ENCODE assay signal across 12 cellular contexts in genomic region chr5:100828756-100829342, GRCh38.
DNase-seq lines count a peak whose midpoint lies in the region; ATAC-seq and TF ChIP-seq lines count a peak whose summit lies in the region.
"Had no signal": no experiment of that assay in that cellular context is flagged by ENCODE, and none has a peak within 500 bp of the region (broad histone marks: within the 10 kb centered on the region; RNA-seq: fewer than 3 reads in every experiment).

No MANE protein-coding gene starts in this region.

- H3K4me3 ChIP-seq in heart left ventricle (no peak overlapping the region), lung (no peak overlapping the region), transverse colon (no peak overlapping the region)

- TF ChIP-seq CTCF in heart left ventricle (IDR thresholded peaks at IDR 0.05) (no peak), lung (IDR thresholded peaks at IDR 0.05; ENCODE audit: control extremely low read depth, extremely low read depth) (no peak), transverse colon (IDR thresholded peaks at IDR 0.05) (no peak)

- H3K4me1 ChIP-seq in heart left ventricle (peaks cover 0 to 51% (median 13%) of the 10 kb centered on the region in 12 donors), lung (ENCODE audit: control insufficient read depth in 2 of 2, insufficient read depth in 2 of 2, low read length in 2 of 2) (no peaks in the 10 kb centered on the region), transverse colon (peaks cover 0 to 22% (median 3%) of the 10 kb centered on the region in 4 donors)

- ATAC-seq in heart left ventricle (no peak), T-helper 17 cell (no peak), lung (ENCODE audit: insufficient read depth, low FRiP score) (no peak), HG03460 (IDR thresholded peaks at IDR 0.05; ENCODE audit: unreplicated experiment) (no peak)

- peak overlapping the region; percentile 72 for H3K27ac Mint-ChIP-seq in T-helper 17 cell

- H3K4me3 Mint-ChIP-seq in T-helper 17 cell: peak overlapping the region; percentile 41

- H3K36me3 ChIP-seq in heart left ventricle: no peaks in the 10 kb centered on the region
- no peaks in the 10 kb centered on the region for H3K36me3 ChIP-seq in lung (ENCODE audit: control insufficient read depth in 2 of 2, insufficient read depth in 2 of 2, low read length in 2 of 2)
- H3K36me3 ChIP-seq in transverse colon: no peaks in the 10 kb centered on the region

- H3K27me3 ChIP-seq in heart left ventricle: no peaks in the 10 kb centered on the region
- no peaks in the 10 kb centered on the region for H3K27me3 ChIP-seq in lung (ENCODE audit: control insufficient read depth, insufficient read depth)
- H3K27me3 ChIP-seq in transverse colon: no peaks in the 10 kb centered on the region

- no peak for TF ChIP-seq POLR2A in heart left ventricle (IDR thresholded peaks at IDR 0.05)
- TF ChIP-seq POLR2A in transverse colon (IDR thresholded peaks at IDR 0.05): no peak

- no peak for TF ChIP-seq EP300 in transverse colon (IDR thresholded peaks at IDR 0.05; ENCODE audit: low read depth)

- DNase-seq in heart left ventricle (no peak), cardiac septum (ENCODE audit: low spot score) (no peak), T-helper 17 cell (no peak), lung (ENCODE audit: low spot score) (no peak), transverse colon (no peak), NCI-H82 (lab: John Stamatoyannopoulos, UW) (no peak)
- no peak for DNase-seq in stimulated activated CD4-positive, alpha-beta T cell treated with anti-CD3 and anti-CD28 coated beads, Interleukin-4, amount 100 ng/mL, for 24 hours
- DNase-seq: amniotic stem cell; effector CD4-positive, alpha-beta T cell; NCI-H1417; T-helper 1 cell had no signal

- H3K4me1 Mint-ChIP-seq in T-helper 17 cell: peaks cover 35% of the 10 kb centered on the region

- intact Hi-C loops in heart left ventricle (cut with DNase I): loop anchor here in 1 of 10 donors (5.0 kb wide), 1 partner anchor 73 kb away; the partner anchor contains the start of gene ST8SIA4
- intact Hi-C loops in cardiac septum (cut with DNase I): loop anchor here (5.0 kb wide), 1 partner anchor 73 kb away; the partner anchor contains the start of gene ST8SIA4
- intact Hi-C loops in transverse colon (cut with DNase I; ENCODE audit: low total_unique reads): no loop called here

- in situ Hi-C loops in transverse colon (cut with MboI; ENCODE audit: low pct_ligation_motif_present in 1 of 4, low pct_unique_long_range_greater_than_20kb in 1 of 4, low sequenced_read_pairs in 3 of 4): no loop called here

- 82 to 84% (median 83%) methylated on average over 10 of the region's 10 CpGs for WGBS in heart left ventricle, 4 donors
- WGBS in lung, 2 donors: 86 to 91% methylated on average over 10 of the region's 10 CpGs
- WGBS in transverse colon (ENCODE audit: low coverage in 1 of 2), 2 donors: 84 to 91% methylated on average over 9 to 10 of the region's 10 CpGs

- H3K36me3 Mint-ChIP-seq in T-helper 17 cell (ENCODE audit: low read depth): peaks cover 2% of the 10 kb centered on the region

- H3K27ac ChIP-seq in heart left ventricle: peak overlapping the region in 11 of 12 donors; percentile 19 to 90 (median 46)
- H3K27ac ChIP-seq in lung (ENCODE audit: low read depth in 1 of 2, low read length in 1 of 2): peak overlapping the region; percentile 45 to 54
- peak overlapping the region; percentile 42 to 67 (median 50) for H3K27ac ChIP-seq in transverse colon

- H3K9me3 ChIP-seq in heart left ventricle: no peaks in the 10 kb centered on the region
- no peaks in the 10 kb centered on the region for H3K9me3 ChIP-seq in T-helper 17 cell (ENCODE audit: control insufficient read depth, low read length, poor library complexity, severe bottlenecking)
- H3K9me3 ChIP-seq in lung (ENCODE audit: control insufficient read depth in 2 of 2, insufficient read depth in 1 of 2, low read length in 1 of 2): no peaks in the 10 kb centered on the region
- no peaks in the 10 kb centered on the region for H3K9me3 ChIP-seq in transverse colon

- H3K27me3 Mint-ChIP-seq in T-helper 17 cell: no peaks in the 10 kb centered on the region
